In genomic region chr2:45275235-45275805, GRCh38 we compare ENCODE assay signal across 12 cellular contexts.
DNase-seq lines count a peak whose midpoint lies in the region; ATAC-seq, FAIRE-seq and TF ChIP-seq lines count a peak whose summit lies in the region.
"Had no signal": no experiment of that assay in that cellular context is flagged by ENCODE, and none has a peak within 500 bp of the region (broad histone marks: within the 10 kb centered on the region; RNA-seq: fewer than 3 reads in every experiment).

No MANE protein-coding gene starts in this region.

- no peak for TF ChIP-seq CTCF in right atrium auricular region (IDR thresholded peaks at IDR 0.05)
- TF ChIP-seq CTCF in astrocyte (IDR thresholded peaks at IDR 0.05; ENCODE audit: insufficient read depth, low read depth, low read length), result no peak
- TF ChIP-seq CTCF in CD4-positive, alpha-beta T cell (IDR thresholded peaks at IDR 0.05), result no peak

- no peak for DNase-seq in left ventricle myocardium superior
- DNase-seq in right atrium auricular region (ENCODE audit: low spot score), result no peak
- peak; percentile 30 for DNase-seq in astrocyte (ENCODE audit: low read depth)
- no peak for DNase-seq in left lobe of liver (ENCODE audit: low spot score)
- no peak for DNase-seq in naive thymus-derived CD4-positive, alpha-beta T cell
- DNase-seq in stimulated activated naive CD8-positive, alpha-beta T cell treated with anti-CD3 and anti-CD28 coated beads, Interleukin-15, Interleukin-2, amounts not matched to agents 100 U/mL and 50 U/mL, for 24 hours, result no peak
- DNase-seq in CD4-positive, alpha-beta T cell, result no peak
- DNase-seq in activated naive CD4-positive, alpha-beta T cell (lab: John Stamatoyannopoulos, UW), result no peak
- DNase-seq: aorta, NCI-H524 treated with DMSO at 0.1 percent for 48 hours had no signal

- H3K27ac Mint-ChIP-seq in astrocyte (ENCODE audit: unreplicated experiment), result peak overlapping the region; percentile 72
- H3K27ac Mint-ChIP-seq in naive thymus-derived CD4-positive, alpha-beta T cell, result no peak overlapping the region
- H3K27ac Mint-ChIP-seq in CD4-positive, alpha-beta T cell, result no peak overlapping the region
- H3K27ac Mint-ChIP-seq: T-helper 1 cell treated with Interleukin-12 subunit alpha and Interleukin-12 subunit beta and Interleukin-4 antibody, amounts not matched to agents 30 μg/mL and 1 μg/mL, for 36 hours had no signal

- H3K9me3 ChIP-seq in right atrium auricular region (no peaks in the 10 kb centered on the region), astrocyte (ENCODE audit: insufficient read depth, low read depth, low read length) (no peaks in the 10 kb centered on the region)
- no peaks in the 10 kb centered on the region for H3K9me3 ChIP-seq in naive thymus-derived CD4-positive, alpha-beta T cell (ENCODE audit: control insufficient read depth in 2 of 3, low read length in 3 of 3)
- H3K9me3 ChIP-seq in CD4-positive, alpha-beta T cell (ENCODE audit: control insufficient read depth, low read length), result no peaks in the 10 kb centered on the region

- H3K9me3 Mint-ChIP-seq in astrocyte (ENCODE audit: unreplicated experiment), result no peaks in the 10 kb centered on the region
- no peaks in the 10 kb centered on the region for H3K9me3 Mint-ChIP-seq in naive thymus-derived CD4-positive, alpha-beta T cell
- H3K9me3 Mint-ChIP-seq in CD4-positive, alpha-beta T cell, result no peaks in the 10 kb centered on the region
- H3K9me3 Mint-ChIP-seq: T-helper 1 cell treated with Interleukin-12 subunit alpha and Interleukin-12 subunit beta and Interleukin-4 antibody, amounts not matched to agents 30 μg/mL and 1 μg/mL, for 36 hours had no signal

- ATAC-seq in left ventricle myocardium superior (peak; percentile 25), left lobe of liver (peak; percentile 35)
- ATAC-seq in naive thymus-derived CD4-positive, alpha-beta T cell, result no peak
- ATAC-seq in stimulated activated naive CD8-positive, alpha-beta T cell treated with anti-CD3 and anti-CD28 coated beads, Interleukin-15, Interleukin-2, amounts not matched to agents 100 U/mL and 50 U/mL, for 24 hours, result no peak
- ATAC-seq in CD4-positive, alpha-beta T cell (ENCODE audit: poor library complexity), result no peak

- H3K36me3 Mint-ChIP-seq in astrocyte (ENCODE audit: low read depth, unreplicated experiment), result no peaks in the 10 kb centered on the region
- no peaks in the 10 kb centered on the region for H3K36me3 Mint-ChIP-seq in naive thymus-derived CD4-positive, alpha-beta T cell
- H3K36me3 Mint-ChIP-seq in CD4-positive, alpha-beta T cell (ENCODE audit: low read depth), result no peaks in the 10 kb centered on the region

- H3K4me3 ChIP-seq in right atrium auricular region (no peak overlapping the region), astrocyte (ENCODE audit: insufficient read depth, low read depth, low read length) (no peak overlapping the region)
- no peak overlapping the region for H3K4me3 ChIP-seq in naive thymus-derived CD4-positive, alpha-beta T cell (ENCODE audit: low read length)

- H3K27me3 Mint-ChIP-seq in astrocyte (ENCODE audit: low read depth, unreplicated experiment), result peaks cover 8% of the 10 kb centered on the region
- peaks cover 10 to 25% (median 11%) of the 10 kb centered on the region in 5 donors for H3K27me3 Mint-ChIP-seq in naive thymus-derived CD4-positive, alpha-beta T cell
- H3K27me3 Mint-ChIP-seq in CD4-positive, alpha-beta T cell, result peaks cover 14% of the 10 kb centered on the region

- no peak overlapping the region for H3K9ac ChIP-seq in astrocyte (ENCODE audit: low read length)
- H3K9ac ChIP-seq: KMS-11 had no signal

- no peak overlapping the region for H3K4me3 Mint-ChIP-seq in astrocyte (ENCODE audit: unreplicated experiment)
- H3K4me3 Mint-ChIP-seq in naive thymus-derived CD4-positive, alpha-beta T cell, result no peak overlapping the region
- no peak overlapping the region for H3K4me3 Mint-ChIP-seq in CD4-positive, alpha-beta T cell
- H3K4me3 Mint-ChIP-seq: T-helper 1 cell treated with Interleukin-12 subunit alpha and Interleukin-12 subunit beta and Interleukin-4 antibody, amounts not matched to agents 30 μg/mL and 1 μg/mL, for 36 hours had no signal

- peak overlapping the region; percentile 21 for H3K4me2 ChIP-seq in astrocyte (ENCODE audit: low read length)
- H3K4me2 ChIP-seq: KMS-11 had no signal

- H4K20me1 ChIP-seq in astrocyte (ENCODE audit: insufficient read depth, low read length), result no peaks in the 10 kb centered on the region

- POLR2A ChIA-PET in naive thymus-derived CD4-positive, alpha-beta T cell (lab: Charles Lee), result no interaction called here
- POLR2A ChIA-PET in CD4-positive, alpha-beta T cell (lab: Charles Lee), result no interaction called here

- H3K79me2 ChIP-seq in astrocyte (ENCODE audit: insufficient read depth, low read length), result no peaks in the 10 kb centered on the region

- CTCF ChIA-PET in naive thymus-derived CD4-positive, alpha-beta T cell (lab: Charles Lee), result no interaction called here
- CTCF ChIA-PET in CD4-positive, alpha-beta T cell (lab: Charles Lee), result no interaction called here

- H3K27ac ChIP-seq in right atrium auricular region (no peak overlapping the region), astrocyte (ENCODE audit: low read depth, low read length) (no peak overlapping the region)
- no peak overlapping the region for H3K27ac ChIP-seq in naive thymus-derived CD4-positive, alpha-beta T cell (ENCODE audit: low read depth, low read length)
- H3K27ac ChIP-seq in CD4-positive, alpha-beta T cell (ENCODE audit: low read depth, low read length), result no peak overlapping the region
- H3K27ac ChIP-seq: KMS-11 had no signal

- H3K36me3 ChIP-seq in right atrium auricular region (no peaks in the 10 kb centered on the region), astrocyte (ENCODE audit: insufficient read depth, low read length) (no peaks in the 10 kb centered on the region)
- H3K36me3 ChIP-seq in naive thymus-derived CD4-positive, alpha-beta T cell (ENCODE audit: control insufficient read depth in 2 of 3, insufficient read depth in 3 of 3, low read length in 3 of 3), result no peaks in the 10 kb centered on the region

- intact Hi-C loops in left ventricle myocardium superior (cut with micrococcal nuclease), result no loop called here
- intact Hi-C loops in naive thymus-derived CD4-positive, alpha-beta T cell (cut with micrococcal nuclease), result no loop called here
- intact Hi-C loops in CD4-positive, alpha-beta T cell (cut with DNase I, micrococcal nuclease), result no loop called here

- H2AFZ ChIP-seq in astrocyte (ENCODE audit: low read depth, low read length), result no peak overlapping the region

- FAIRE-seq in astrocyte (lab: Jason Lieb, UNC), result no peak

- peaks cover 28% of the 10 kb centered on the region for H3K4me1 Mint-ChIP-seq in astrocyte (ENCODE audit: low read depth, unreplicated experiment)
- H3K4me1 Mint-ChIP-seq in naive thymus-derived CD4-positive, alpha-beta T cell, result peaks cover 0 to 4% (median 0%) of the 10 kb centered on the region in 7 donors
- no peaks in the 10 kb centered on the region for H3K4me1 Mint-ChIP-seq in CD4-positive, alpha-beta T cell (ENCODE audit: low read depth)

- H3K27me3 ChIP-seq in right atrium auricular region (no peaks in the 10 kb centered on the region), astrocyte (ENCODE audit: insufficient read depth, low read length) (no peaks in the 10 kb centered on the region)
- no peaks in the 10 kb centered on the region for H3K27me3 ChIP-seq in naive thymus-derived CD4-positive, alpha-beta T cell (ENCODE audit: control insufficient read depth in 2 of 2, insufficient read depth in 2 of 2, low read length in 2 of 2)
- H3K27me3 ChIP-seq in CD4-positive, alpha-beta T cell (ENCODE audit: control insufficient read depth, insufficient read depth, low read length), result no peaks in the 10 kb centered on the region

- H3K4me1 ChIP-seq in right atrium auricular region, result no peaks in the 10 kb centered on the region
- peaks cover 5% of the 10 kb centered on the region for H3K4me1 ChIP-seq in astrocyte (ENCODE audit: insufficient read depth, low read length)
- H3K4me1 ChIP-seq in naive thymus-derived CD4-positive, alpha-beta T cell (ENCODE audit: control insufficient read depth in 2 of 2, insufficient read depth in 2 of 2, low read length in 2 of 2), result no peaks in the 10 kb centered on the region

Comparison
In these comparisons a context has a peak if more than half of its experiments do, and no peak if none do; other contexts are left out.
1. ATAC-seq: peak in left ventricle myocardium superior (single experiment) and left lobe of liver (single experiment); none in naive thymus-derived CD4-positive, alpha-beta T cell (single experiment), stimulated activated naive CD8-positive, alpha-beta T cell treated with anti-CD3 and anti-CD28 coated beads, Interleukin-15, Interleukin-2, amounts not matched to agents 100 U/mL and 50 U/mL, for 24 hours (single experiment) and CD4-positive, alpha-beta T cell (single experiment).